Comparison of ENCODE assay signal across 1 cellular context in genomic region chr15:34942363-34942762, GRCh38.
TF ChIP-seq lines count a peak whose summit lies in the region.

No MANE protein-coding gene starts in this region.

TF ChIP-seq in HEK293, 187 proteins besides CTCF, POLR2A, EP300 and RAD21 (continued from another document):
- TF ChIP-seq ZSCAN5A (tag by site-specific recombination; IDR thresholded peaks at IDR 0.05): no peak
- peak; percentile 90 for TF ChIP-seq ZXDB (tag by site-specific recombination; IDR thresholded peaks at IDR 0.05)
- no peak for TF ChIP-seq ZNF23 (tag by site-specific recombination; IDR thresholded peaks at IDR 0.05; ENCODE audit: borderline replicate concordance)
